Comparison of ENCODE assay signal across 13 cellular contexts in the genomic region with DNA sequence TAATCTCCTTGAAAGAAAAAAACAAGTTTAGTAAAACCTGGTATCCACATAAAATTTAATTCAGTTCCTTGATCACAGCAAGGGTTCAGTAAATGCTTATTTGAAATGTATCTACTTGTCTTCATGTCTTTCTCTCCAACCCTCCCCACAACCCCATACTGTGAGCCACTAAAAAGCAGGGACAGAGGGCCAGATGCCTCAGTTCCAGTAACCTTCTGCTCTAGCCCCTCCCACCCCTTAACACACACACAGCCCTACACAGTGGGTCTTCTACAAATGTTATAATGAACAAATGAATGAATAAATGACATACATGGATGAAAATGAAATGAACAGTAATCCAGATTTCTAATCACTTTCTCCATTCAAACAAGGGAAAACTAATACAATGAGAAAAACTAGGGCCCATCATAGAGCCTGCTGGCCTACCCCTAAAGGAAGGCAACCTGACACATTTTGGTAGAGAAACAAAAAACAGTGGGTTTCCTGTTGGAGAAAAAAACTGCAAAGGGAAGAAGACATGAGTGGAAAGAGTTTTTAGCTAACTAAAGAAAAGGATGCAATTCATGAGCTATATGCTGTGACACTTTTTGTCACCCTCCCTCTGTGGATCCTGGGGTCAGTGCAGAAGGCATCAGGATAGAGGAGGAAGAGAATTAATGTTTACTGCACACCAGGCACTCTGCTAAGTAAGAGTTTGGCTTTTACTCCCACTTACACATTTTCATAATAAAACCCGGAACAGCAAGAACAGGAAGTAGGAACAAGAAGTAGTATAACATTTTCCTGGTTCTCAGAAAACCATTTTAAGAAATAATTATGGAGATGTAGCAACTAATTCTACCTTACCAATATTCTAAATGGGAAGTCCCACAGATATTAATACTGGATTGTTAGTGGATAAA. TPM values are rescaled to one million over a fixed set of nuclear protein-coding genes. Genes with fewer than 3 reads are reported as not detected.
DNase-seq lines count a peak whose midpoint lies in the region; ATAC-seq and TF ChIP-seq lines count a peak whose summit lies in the region.
"Had no signal": no experiment of that assay in that cellular context is flagged by ENCODE, and none has a peak within 500 bp of the region (broad histone marks: within the 10 kb centered on the region; RNA-seq: fewer than 3 reads in every experiment).

No MANE protein-coding gene starts in this region.

- intact Hi-C loops in activated CD4-positive, alpha-beta T cell treated with anti-CD3 and anti-CD28 coated beads for 36 hours (cut with DNase I, micrococcal nuclease) = loop anchor here (1.0 kb wide), 4 partner anchors 29 to 56 kb away; a partner anchor contains a TSS
- intact Hi-C loops in natural killer cell (cut with micrococcal nuclease) = no loop called here

- TF ChIP-seq CTCF in natural killer cell (IDR thresholded peaks at IDR 0.05) = no peak

- H3K27ac Mint-ChIP-seq in activated CD4-positive, alpha-beta T cell treated with anti-CD3 and anti-CD28 coated beads for 36 hours = peak overlapping the region; percentile 94
- peak overlapping the region; percentile 82 for H3K27ac Mint-ChIP-seq in activated CD4-positive, alpha-beta memory T cell treated with anti-CD3 and anti-CD28 coated beads, Interleukin-2, amount 10 ng/mL, durations not matched to agents 7 days and 5 days
- peak overlapping the region; percentile 52 to 59 for H3K27ac Mint-ChIP-seq in natural killer cell

- POLR2A ChIA-PET in activated CD4-positive, alpha-beta T cell treated with anti-CD3 and anti-CD28 coated beads for 36 hours (lab: Charles Lee) = no interaction called here
- POLR2A ChIA-PET in activated CD4-positive, alpha-beta memory T cell treated with anti-CD3 and anti-CD28 coated beads, Interleukin-2, amount 10 ng/mL, durations not matched to agents 7 days and 5 days (lab: Charles Lee) = interaction anchor here (0.8 to 2.7 kb wide), 7 partner anchors 29 to 39 kb away, joined by 3 to 18 read pairs (median 3); a partner anchor contains a TSS

- CTCF ChIA-PET in activated CD4-positive, alpha-beta T cell treated with anti-CD3 and anti-CD28 coated beads for 36 hours (lab: Charles Lee) = interaction anchor here (0.6 to 2.1 kb wide), 7 partner anchors 24 to 420 kb away, joined by 3 to 8 read pairs (median 3); a partner anchor contains a TSS
- CTCF ChIA-PET in activated CD4-positive, alpha-beta memory T cell treated with anti-CD3 and anti-CD28 coated beads, Interleukin-2, amount 10 ng/mL, durations not matched to agents 7 days and 5 days (lab: Charles Lee) = interaction anchor here (0.5 to 4.4 kb wide), 3 partner anchors 38 to 138 kb away, joined by 3 to 32 read pairs (median 12); a partner anchor contains a TSS

- in situ Hi-C loops in KBM-7 (cut with MboI; ENCODE audit: low pct_unique_long_range_greater_than_20kb, low sequenced_read_pairs) = no loop called here

- peak; percentile 34 for DNase-seq in activated CD4-positive, alpha-beta T cell treated with anti-CD3 and anti-CD28 coated beads for 36 hours
- DNase-seq in activated CD4-positive, alpha-beta T cell treated with anti-CD3 and anti-CD28 coated beads, Interleukin-2, amount 50 U/mL, for 1 hour = no peak
- peak; percentile 58 for DNase-seq in KBM-7
- no peak for DNase-seq in activated CD4-positive, alpha-beta memory T cell treated with anti-CD3 and anti-CD28 coated beads, Interleukin-2, amount 10 ng/mL, durations not matched to agents 7 days and 5 days
- DNase-seq in natural killer cell = no peak
- DNase-seq in hepatic stellate cell (ENCODE audit: low spot score) = no peak
- no peak for DNase-seq in SW 1271 (lab: John Stamatoyannopoulos, UW)
- DNase-seq: caudate nucleus, DMS79 treated with DMSO at 0.1 percent for 48 hours, T1000, trophoblast cell had no signal

- ATAC-seq in activated CD4-positive, alpha-beta T cell treated with anti-CD3 and anti-CD28 coated beads for 36 hours = peak; percentile 52
- ATAC-seq in natural killer cell = no peak
- ATAC-seq in HG02763 (IDR thresholded peaks at IDR 0.05; ENCODE audit: unreplicated experiment) = no peak

- H3K27me3 Mint-ChIP-seq in activated CD4-positive, alpha-beta T cell treated with anti-CD3 and anti-CD28 coated beads for 36 hours = no peaks in the 10 kb centered on the region
- no peaks in the 10 kb centered on the region for H3K27me3 Mint-ChIP-seq in activated CD4-positive, alpha-beta memory T cell treated with anti-CD3 and anti-CD28 coated beads, Interleukin-2, amount 10 ng/mL, durations not matched to agents 7 days and 5 days
- no peaks in the 10 kb centered on the region for H3K27me3 Mint-ChIP-seq in natural killer cell (ENCODE audit: low read depth in 2 of 2)

- H3K4me3 Mint-ChIP-seq in activated CD4-positive, alpha-beta T cell treated with anti-CD3 and anti-CD28 coated beads for 36 hours = peak overlapping the region; percentile 37
- H3K4me3 Mint-ChIP-seq in activated CD4-positive, alpha-beta memory T cell treated with anti-CD3 and anti-CD28 coated beads, Interleukin-2, amount 10 ng/mL, durations not matched to agents 7 days and 5 days = peak overlapping the region; percentile 49
- no peak overlapping the region for H3K4me3 Mint-ChIP-seq in natural killer cell

- peaks cover 17% of the 10 kb centered on the region for H3K36me3 Mint-ChIP-seq in activated CD4-positive, alpha-beta T cell treated with anti-CD3 and anti-CD28 coated beads for 36 hours (ENCODE audit: low read depth)
- peaks cover 19% of the 10 kb centered on the region for H3K36me3 Mint-ChIP-seq in activated CD4-positive, alpha-beta memory T cell treated with anti-CD3 and anti-CD28 coated beads, Interleukin-2, amount 10 ng/mL, durations not matched to agents 7 days and 5 days (ENCODE audit: low read depth)
- no peaks in the 10 kb centered on the region for H3K36me3 Mint-ChIP-seq in natural killer cell

- H3K4me1 Mint-ChIP-seq in activated CD4-positive, alpha-beta T cell treated with anti-CD3 and anti-CD28 coated beads for 36 hours = peaks cover 77% of the 10 kb centered on the region
- H3K4me1 Mint-ChIP-seq in activated CD4-positive, alpha-beta memory T cell treated with anti-CD3 and anti-CD28 coated beads, Interleukin-2, amount 10 ng/mL, durations not matched to agents 7 days and 5 days = peaks cover 54% of the 10 kb centered on the region
- H3K4me1 Mint-ChIP-seq in natural killer cell = peaks cover 62 to 65% of the 10 kb centered on the region in 2 donors

- peaks cover 3% of the 10 kb centered on the region for H3K9me3 Mint-ChIP-seq in activated CD4-positive, alpha-beta T cell treated with anti-CD3 and anti-CD28 coated beads for 36 hours (ENCODE audit: low read depth)
- peaks cover 6% of the 10 kb centered on the region for H3K9me3 Mint-ChIP-seq in activated CD4-positive, alpha-beta memory T cell treated with anti-CD3 and anti-CD28 coated beads, Interleukin-2, amount 10 ng/mL, durations not matched to agents 7 days and 5 days
- peaks cover 0 to 3% of the 10 kb centered on the region in 2 donors for H3K9me3 Mint-ChIP-seq in natural killer cell

RNA-seq across cellular contexts. Expression of a gene that starts 38.1 kb away (rescaled TPM):
- total RNA-seq in activated CD4-positive, alpha-beta T cell treated with anti-CD3 and anti-CD28 coated beads for 36 hours = 100 to 1,000 TPM in 1 of 2 experiments, 10 to 100 TPM in 1; 96.2 to 173 TPM
- 100 to 1,000 TPM; 100 to 102 TPM for total RNA-seq in activated CD4-positive, alpha-beta memory T cell treated with anti-CD3 and anti-CD28 coated beads, Interleukin-2, amount 10 ng/mL, durations not matched to agents 7 days and 5 days
- 100 to 1,000 TPM; 127 to 147 (median 130) TPM for total RNA-seq in natural killer cell
- total RNA-seq: A673 had no signal

Comparison
In these comparisons a context has a peak if more than half of its experiments do, and no peak if none do; other contexts are left out.
1. DNase-seq: peak in activated CD4-positive, alpha-beta T cell treated with anti-CD3 and anti-CD28 coated beads for 36 hours (single experiment) and KBM-7 (single experiment); none in activated CD4-positive, alpha-beta T cell treated with anti-CD3 and anti-CD28 coated beads, Interleukin-2, amount 50 U/mL, for 1 hour (single experiment), activated CD4-positive, alpha-beta memory T cell treated with anti-CD3 and anti-CD28 coated beads, Interleukin-2, amount 10 ng/mL, durations not matched to agents 7 days and 5 days (single experiment), natural killer cell (single experiment), hepatic stellate cell (single experiment) and SW 1271 (0 of 2).
2. Peak in every context shown above with its lines, with median percentiles within 50 percentile points of each other: H3K27ac Mint-ChIP-seq.